ENCODE assay signal across 10 cellular contexts in the genomic region with DNA sequence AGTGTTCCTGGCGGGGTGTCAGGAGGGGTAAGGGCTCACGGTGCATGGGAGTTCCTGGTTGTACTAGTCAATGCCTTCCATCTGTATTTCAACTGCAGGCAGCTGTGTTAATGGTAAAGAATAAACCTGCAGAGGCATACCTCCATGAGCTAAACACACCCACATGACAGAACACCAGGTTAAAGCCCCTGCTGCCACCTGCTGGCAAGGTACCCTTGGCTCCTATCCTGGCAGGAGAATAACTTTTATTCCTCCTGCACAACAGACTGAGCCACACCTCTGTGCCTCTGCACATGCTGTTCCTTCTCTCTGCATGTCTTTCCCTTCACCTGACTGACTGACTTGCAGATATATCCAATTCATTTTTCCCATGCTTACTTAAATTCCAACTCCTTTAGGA. TPM values are rescaled to one million over a fixed set of nuclear protein-coding genes. Genes with fewer than 3 reads are reported as not detected.
DNase-seq lines count a peak whose midpoint lies in the region; ATAC-seq, FAIRE-seq and TF ChIP-seq lines count a peak whose summit lies in the region.
"Had no signal": no experiment of that assay in that cellular context is flagged by ENCODE, and none has a peak within 500 bp of the region (broad histone marks: within the 10 kb centered on the region; RNA-seq: fewer than 3 reads in every experiment).

No MANE protein-coding gene starts in this region.

- ATAC-seq in GM12878 (peak; percentile 89), HG02938 (IDR thresholded peaks at IDR 0.05; ENCODE audit: unreplicated experiment) (no peak)

- TF ChIP-seq RAD21 in GM12878 (IDR thresholded peaks at IDR 0.05; ENCODE audit: insufficient read depth, low read depth, low read length), result peak; percentile 43

- FAIRE-seq in GM12878 (lab: Jason Lieb, UNC), result peak; percentile 13

- H3K27me3 ChIP-seq in OCI-LY3 (ENCODE audit: low read depth, low read length), result no peaks in the 10 kb centered on the region
- no peaks in the 10 kb centered on the region; a peak in 1 of 4 replicates for H3K27me3 ChIP-seq in GM12878 (replicated peaks in 1 of 2; ENCODE audit: control insufficient read depth in 2 of 2, insufficient read depth in 2 of 2, low read length in 1 of 2)
- H3K27me3 ChIP-seq in ovary, result no peaks in the 10 kb centered on the region
- peaks cover 3% of the 10 kb centered on the region for H3K27me3 ChIP-seq in adrenal gland

- 57% methylated on average over 2 of the region's 2 CpGs for WGBS in GM12878 (ENCODE audit: insufficient coverage, insufficient replicate concordance, low lambda C conversion rate, missing lambda C conversion rate)
- WGBS in ovary, 3 donors, result 67 to 74% (median 68%) methylated on average over 2 of the region's 2 CpGs
- 63 to 93% (median 88%) methylated on average over 2 of the region's 2 CpGs; no CpG with 5 or more reads in 1 of the 4 donors for WGBS in adrenal gland, 4 donors

- H3K4me2 ChIP-seq in OCI-LY3 (ENCODE audit: low read length) (no peak overlapping the region), GM12878 (ENCODE audit: control insufficient read depth, insufficient read depth) (no peak overlapping the region)

- DNase-seq in NCI-H2029 (lab: John Stamatoyannopoulos, UW) (peak; percentile 8), NCI-H2029 treated with DMSO at 0.1 percent for 48 hours (lab: John Stamatoyannopoulos, UW) (no peak), GM12878 (ENCODE audit: low read depth, low spot score) (no peak), ovary (no peak), adrenal gland (no peak)
- DNase-seq in stimulated activated CD4-positive, alpha-beta T cell treated with anti-CD3 and anti-CD28 coated beads, Interleukin-4, amount 100 ng/mL, for 24 hours, result peak; percentile 30

- RAD21 ChIA-PET in GM12878 (lab: Charles Lee; ENCODE audit: unreplicated experiment), result interaction anchor here (0.6 to 1.0 kb wide), 4 partner anchors 9 to 744 kb away, joined by 3 to 9 read pairs (median 3); no protein-coding TSS in a partner anchor

- peak; percentile 45 for TF ChIP-seq CTCF in OCI-LY3 (IDR thresholded peaks at IDR 0.05; ENCODE audit: low read depth, low read length)
- peak; percentile 20 to 42 (median 33); a peak in 3 of 6 replicates for TF ChIP-seq CTCF in GM12878 (IDR thresholded peaks at IDR 0.05 in 2 of 3, conservative IDR thresholded peaks at IDR 0.05 in 1 of 3; ENCODE audit: control insufficient read depth in 2 of 3, extremely low read depth in 1 of 3, insufficient read depth in 1 of 3, low read depth in 3 of 3, low read length in 3 of 3)
- no peak for TF ChIP-seq CTCF in ovary (IDR thresholded peaks at IDR 0.05)
- TF ChIP-seq CTCF in adrenal gland (IDR thresholded peaks at IDR 0.05), result peak in 1 of 6 experiments; percentile 10

- H3K4me3 ChIP-seq in OCI-LY3 (ENCODE audit: low read length) (no peak overlapping the region), GM12878 (no peak overlapping the region), ovary (no peak overlapping the region), adrenal gland (no peak overlapping the region)

- no peak overlapping the region for H3K27ac ChIP-seq in OCI-LY3 (ENCODE audit: low read length)
- H3K27ac ChIP-seq in GM12878 (ENCODE audit: control insufficient read depth, insufficient read depth), result no peak overlapping the region
- H3K27ac ChIP-seq in ovary, result no peak overlapping the region
- H3K27ac ChIP-seq in adrenal gland, result no peak overlapping the region

- H3K4me1 ChIP-seq in OCI-LY3 (ENCODE audit: low read length) (no peaks in the 10 kb centered on the region), GM12878 (ENCODE audit: control insufficient read depth, insufficient read depth, low read length) (no peaks in the 10 kb centered on the region), ovary (ENCODE audit: insufficient read depth) (no peaks in the 10 kb centered on the region), adrenal gland (replicated peaks in 1 of 2) (no peaks in the 10 kb centered on the region)

- BruUV-seq in GM12878 (replicated peaks; lab: Mats Ljungman, UMichigan), result no TSS peak

- SMC1A ChIA-PET in GM12878 (lab: Charles Lee; ENCODE audit: uncharacterized antibody, unreplicated experiment), result interaction anchor here (0.6 to 1.0 kb wide), 3 partner anchors 147 to 1477 kb away, joined by 3 to 4 read pairs (median 3); no protein-coding TSS in a partner anchor

- TF ChIP-seq EP300 in GM12878 (IDR thresholded peaks at IDR 0.05; ENCODE audit: borderline replicate concordance in 1 of 2, control insufficient read depth in 1 of 2, low read depth in 2 of 2, low read length in 2 of 2) (no peak), ovary (IDR thresholded peaks at IDR 0.05) (no peak)

- H4K20me1 ChIP-seq in OCI-LY3 (ENCODE audit: insufficient read depth, low read length), result no peaks in the 10 kb centered on the region
- no peaks in the 10 kb centered on the region for H4K20me1 ChIP-seq in GM12878 (ENCODE audit: control insufficient read depth, insufficient read depth)

- no peak overlapping the region for H3K9ac ChIP-seq in OCI-LY3 (ENCODE audit: low read length)
- no peak overlapping the region for H3K9ac ChIP-seq in GM12878 (ENCODE audit: control insufficient read depth, insufficient read depth, low read length)

- H2AFZ ChIP-seq in OCI-LY3 (ENCODE audit: low read depth, low read length), result no peak overlapping the region
- H2AFZ ChIP-seq in GM12878 (ENCODE audit: control insufficient read depth, low read depth, low read length), result no peak overlapping the region

- in situ Hi-C loops in GM12878 (cut with MboI), result no loop called here

- POLR2A ChIA-PET in GM12878 (lab: Charles Lee), result no interaction called here

- CTCF ChIA-PET in GM12878 (lab: Yijun Ruan, JAX), result interaction anchor here (0.6 to 2.3 kb wide), 9 partner anchors 10 to 1475 kb away, joined by 3 to 18 read pairs (median 3); no protein-coding TSS in a partner anchor

- no peaks in the 10 kb centered on the region for H3K9me3 ChIP-seq in OCI-LY3 (ENCODE audit: insufficient read depth, low read length)
- no peaks in the 10 kb centered on the region for H3K9me3 ChIP-seq in GM12878 (replicated peaks; ENCODE audit: control insufficient read depth, insufficient read depth, low read length)
- H3K9me3 ChIP-seq in ovary, result no peaks in the 10 kb centered on the region
- no peaks in the 10 kb centered on the region for H3K9me3 ChIP-seq in adrenal gland (replicated peaks in 1 of 3)

- intact Hi-C loops in GM12878 (cut with micrococcal nuclease; ENCODE audit: unreplicated experiment), result loop anchor here (1.0 kb wide), 1 partner anchor 147 kb away; no protein-coding TSS in a partner anchor
- intact Hi-C loops in ovary (cut with DNase I), result no loop called here
- intact Hi-C loops in adrenal gland (cut with DNase I), result no loop called here

- H3K36me3 ChIP-seq in OCI-LY3 (replicated peaks; ENCODE audit: low read depth, low read length), result no peaks in the 10 kb centered on the region
- H3K36me3 ChIP-seq in GM12878 (ENCODE audit: control insufficient read depth in 2 of 2, insufficient read depth in 2 of 2, low read length in 1 of 2), result no peaks in the 10 kb centered on the region
- no peaks in the 10 kb centered on the region for H3K36me3 ChIP-seq in ovary
- H3K36me3 ChIP-seq in adrenal gland (replicated peaks in 1 of 2), result no peaks in the 10 kb centered on the region

- H3K79me2 ChIP-seq in OCI-LY3 (ENCODE audit: low read length) (no peaks in the 10 kb centered on the region), GM12878 (ENCODE audit: control insufficient read depth, insufficient read depth, low read length) (no peaks in the 10 kb centered on the region)

- no peak for TF ChIP-seq POLR2A in GM12878 (IDR thresholded peaks at IDR 0.05; ENCODE audit: low read depth, low read length)
- no peak for TF ChIP-seq POLR2A in ovary (IDR thresholded peaks at IDR 0.05)
- TF ChIP-seq POLR2A in adrenal gland (IDR thresholded peaks at IDR 0.05), result no peak

TF ChIP-seq in GM12878, 131 proteins besides CTCF, POLR2A, EP300 and RAD21:
- no peak for TF ChIP-seq SREBF1 (IDR thresholded peaks at IDR 0.05; ENCODE audit: low read length)
- peak; percentile 41; the same call in 1 of the 2 replicates for TF ChIP-seq SMC3 (IDR thresholded peaks at IDR 0.05; ENCODE audit: borderline replicate concordance, low read length)

RNA-seq across cellular contexts. Expression of a gene that starts 11.1 kb away (rescaled TPM):
- total RNA-seq in GM12878 (2013; cell fraction: nucleolus; rRNA removed), result not detected in 2 replicates
- not detected in 2 replicates for total RNA-seq in GM12878 (2014; rRNA removed)
- total RNA-seq in GM12878 (2014; rRNA removed; fragmentation: Illumina TruSeq; extraction: Trizol), result not detected in 2 replicates
- total RNA-seq in GM12878 (2021), result not detected in 2 replicates
- not detected for polyA plus RNA-seq in GM12878 (2011; ENCODE audit: low read depth)
- polyA plus RNA-seq in GM12878 (2011; rRNA removed), result not detected in 2 replicates
- not detected in 2 replicates for polyA plus RNA-seq in GM12878 (2011; cell fraction: cytosol; rRNA removed)
- polyA plus RNA-seq in GM12878 (2011; cell fraction: nucleus; rRNA removed), result not detected in 2 replicates
- polyA plus RNA-seq in GM12878 (2012), result not detected in 2 replicates
- polyA plus RNA-seq in GM12878 (2014; fragmentation: Illumina TruSeq; extraction: Trizol), result not detected in 2 replicates
- not detected for polyA plus RNA-seq in GM12878 (2014; fragmentation: Nextera tagmentation; extraction: Ambion mirVana)
- not detected in 2 replicates for polyA plus RNA-seq in GM12878 (2014; rRNA removed)
- not detected for polyA plus RNA-seq in GM12878 (2016; fragmentation: Nextera tagmentation; extraction: Ambion mirVana)
- polyA minus RNA-seq in GM12878 (2011; rRNA and poly(A)+ RNA removed), result not detected in 2 replicates
- polyA minus RNA-seq in GM12878 (2011; cell fraction: cytosol; rRNA and poly(A)+ RNA removed), result not detected in 2 replicates
- not detected in 2 replicates for polyA minus RNA-seq in GM12878 (2011; cell fraction: nucleus; rRNA and poly(A)+ RNA removed)
- total RNA-seq in ovary, result not detected
- under 1 TPM; 0.01 to 0.05 TPM for polyA plus RNA-seq in ovary
- not detected for total RNA-seq in adrenal gland
- not detected for polyA plus RNA-seq in adrenal gland
- total RNA-seq: fibroblast of villous mesenchyme had no signal
- polyA plus RNA-seq: AG04450 had no signal

RNA-seq across cellular contexts. Expression of a gene that starts 20.6 kb away (rescaled TPM):
- total RNA-seq in GM12878 (2013; cell fraction: nucleolus; rRNA removed), result 18.3 and 24.4 TPM in 2 replicates
- total RNA-seq in GM12878 (2014; rRNA removed), result 25.6 and 28.7 TPM in 2 replicates
- 29.3 and 29.8 TPM in 2 replicates for total RNA-seq in GM12878 (2014; rRNA removed; fragmentation: Illumina TruSeq; extraction: Trizol)
- 36.4 and 36.8 TPM in 2 replicates for total RNA-seq in GM12878 (2021)
- polyA plus RNA-seq in GM12878 (2011; ENCODE audit: low read depth), result 16.6 TPM
- polyA plus RNA-seq in GM12878 (2011; rRNA removed), result 42.6 and 47.3 TPM in 2 replicates
- polyA plus RNA-seq in GM12878 (2011; cell fraction: cytosol; rRNA removed), result 41.1 and 46.4 TPM in 2 replicates
- 68.0 and 86.1 TPM in 2 replicates for polyA plus RNA-seq in GM12878 (2011; cell fraction: nucleus; rRNA removed)
- 38.0 and 38.4 TPM in 2 replicates for polyA plus RNA-seq in GM12878 (2012)
- 32.4 and 40.4 TPM in 2 replicates for polyA plus RNA-seq in GM12878 (2014; fragmentation: Illumina TruSeq; extraction: Trizol)
- polyA plus RNA-seq in GM12878 (2014; fragmentation: Nextera tagmentation; extraction: Ambion mirVana), result 10 to 100 TPM; 26.0 to 29.9 TPM
- 36.1 and 43.0 TPM in 2 replicates for polyA plus RNA-seq in GM12878 (2014; rRNA removed)
- polyA plus RNA-seq in GM12878 (2016; fragmentation: Nextera tagmentation; extraction: Ambion mirVana), result 10 to 100 TPM; 45.1 to 47.8 TPM
- polyA minus RNA-seq in GM12878 (2011; rRNA and poly(A)+ RNA removed), result 17.6 and 27.8 TPM in 2 replicates
- polyA minus RNA-seq in GM12878 (2011; cell fraction: cytosol; rRNA and poly(A)+ RNA removed), result 8.2 and 9.9 TPM in 2 replicates
- 12.3 and 19.1 TPM in 2 replicates for polyA minus RNA-seq in GM12878 (2011; cell fraction: nucleus; rRNA and poly(A)+ RNA removed)
- 100 to 1,000 TPM; 190 to 302 (median 250) TPM for total RNA-seq in ovary
- 100 to 1,000 TPM; 238 to 279 TPM for polyA plus RNA-seq in ovary
- total RNA-seq in adrenal gland, result 100 to 1,000 TPM; 144 to 350 (median 222) TPM
- 100 to 1,000 TPM; 121 to 162 (median 129) TPM for polyA plus RNA-seq in adrenal gland

Comparison
In these comparisons a context has a peak if more than half of its experiments do, and no peak if none do; other contexts are left out.
1. DNase-seq: peak in NCI-H2029 (single experiment) and stimulated activated CD4-positive, alpha-beta T cell treated with anti-CD3 and anti-CD28 coated beads, Interleukin-4, amount 100 ng/mL, for 24 hours (single experiment); none in NCI-H2029 treated with DMSO at 0.1 percent for 48 hours (single experiment), GM12878 (single experiment), ovary (0 of 5) and adrenal gland (0 of 7).
2. CTCF ChIP-seq: peak in OCI-LY3 (single experiment) and GM12878 (3 of 3); none in ovary (0 of 3).